24 cellular contexts compared by ENCODE assay signal in the genomic region with DNA sequence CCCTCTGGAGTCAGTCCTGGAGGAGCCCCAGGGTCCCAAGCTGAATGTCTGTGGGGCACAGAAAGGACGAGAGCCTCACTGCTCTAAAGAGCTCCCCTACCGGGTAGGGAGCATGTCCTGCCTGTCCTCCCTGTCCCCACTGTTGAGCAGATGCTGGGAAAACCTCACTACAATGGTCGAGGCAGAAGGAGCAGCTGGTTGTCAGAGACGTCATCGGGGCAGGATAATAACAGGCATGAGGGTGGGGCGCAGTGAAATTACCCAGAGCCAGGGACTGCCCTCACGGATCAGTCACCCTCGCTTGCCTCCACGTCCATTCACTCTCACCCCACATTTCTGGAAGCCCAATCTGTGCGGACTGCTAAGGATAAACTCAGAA. TPM values are rescaled to one million over a fixed set of nuclear protein-coding genes. Genes with fewer than 3 reads are reported as not detected.
DNase-seq lines count a peak whose midpoint lies in the region; ATAC-seq and TF ChIP-seq lines count a peak whose summit lies in the region.
"Had no signal": no experiment of that assay in that cellular context is flagged by ENCODE, and none has a peak within 500 bp of the region (broad histone marks: within the 10 kb centered on the region; RNA-seq: fewer than 3 reads in every experiment).

No MANE protein-coding gene starts in this region.

- peaks cover 19% of the 10 kb centered on the region for H3K27me3 Mint-ChIP-seq in T-helper 17 cell
- peaks cover 7% of the 10 kb centered on the region for H3K27me3 Mint-ChIP-seq in CD8-positive, alpha-beta T cell (ENCODE audit: low read depth)
- H3K27me3 Mint-ChIP-seq: activated T-cell treated with anti-CD3 and anti-CD28 coated beads, Interleukin-2, amount 50 U/mL, for 24 hours had no signal

- peak overlapping the region; percentile 86 to 90 for H3K27ac ChIP-seq in mucosa of rectum (ENCODE audit: low read depth in 2 of 2, low read length in 2 of 2)
- no peak overlapping the region for H3K27ac ChIP-seq in CD8-positive, alpha-beta T cell (ENCODE audit: low read depth, low read length)

- ATAC-seq in T-helper 17 cell (no peak), HG03565 (IDR thresholded peaks at IDR 0.05; ENCODE audit: unreplicated experiment) (no peak)
- no peak for ATAC-seq in CD8-positive, alpha-beta T cell
- ATAC-seq: natural killer cell, WTC11 had no signal

- H3K9me3 ChIP-seq in T-helper 17 cell (ENCODE audit: control insufficient read depth, low read length, poor library complexity, severe bottlenecking) = no peaks in the 10 kb centered on the region
- no peaks in the 10 kb centered on the region for H3K9me3 ChIP-seq in mucosa of rectum (ENCODE audit: control insufficient read depth in 2 of 2, low read length in 2 of 2)
- no peaks in the 10 kb centered on the region for H3K9me3 ChIP-seq in CD8-positive, alpha-beta T cell (ENCODE audit: low read length)

- intact Hi-C loops in CD8-positive, alpha-beta T cell (cut with DNase I, micrococcal nuclease) = no loop called here

- H3K9ac ChIP-seq in mucosa of rectum (ENCODE audit: low read depth in 1 of 2, low read length in 2 of 2) = peak overlapping the region; percentile 52 to 68

- POLR2A ChIA-PET in CD8-positive, alpha-beta T cell (lab: Charles Lee) = interaction anchor here (0.6 kb wide), 1 partner anchor 65 kb away, joined by 4 read pairs; no protein-coding TSS in a partner anchor

- H3K36me3 Mint-ChIP-seq in T-helper 17 cell (ENCODE audit: low read depth) = no peaks in the 10 kb centered on the region
- H3K36me3 Mint-ChIP-seq in CD8-positive, alpha-beta T cell = no peaks in the 10 kb centered on the region
- H3K36me3 Mint-ChIP-seq: activated naive CD4-positive, alpha-beta T cell treated with anti-CD3 and anti-CD28 coated beads, Interleukin-2, amount 10 ng/mL, durations not matched to agents 7 days and 5 days; natural killer cell; type B pancreatic cell; WTC11 had no signal

- H3K27ac Mint-ChIP-seq in T-helper 17 cell = no peak overlapping the region
- no peak overlapping the region for H3K27ac Mint-ChIP-seq in CD8-positive, alpha-beta T cell
- H3K27ac Mint-ChIP-seq: activated T-cell treated with anti-CD3 and anti-CD28 coated beads, Interleukin-2, amount 50 U/mL, for 24 hours; endodermal cell; natural killer cell; WTC11 had no signal

- no peaks in the 10 kb centered on the region for H3K9me3 Mint-ChIP-seq in CD8-positive, alpha-beta T cell
- H3K9me3 Mint-ChIP-seq: activated CD4-positive, alpha-beta memory T cell treated with anti-CD3 and anti-CD28 coated beads, Interleukin-2, amount 10 ng/mL, durations not matched to agents 7 days and 5 days; activated naive CD4-positive, alpha-beta T cell treated with anti-CD3 and anti-CD28 coated beads, Interleukin-2, amount 10 ng/mL, durations not matched to agents 7 days and 5 days; activated T-cell treated with anti-CD3 and anti-CD28 coated beads, Interleukin-2, amount 50 U/mL, for 24 hours; endodermal cell; natural killer cell; stimulated activated naive CD8-positive, alpha-beta T cell treated with anti-CD3 and anti-CD28 coated beads, Interleukin-15, amount 100 ng/mL, for 72 hours; T-helper 2 cell treated with Interferon-gamma antibody and Interleukin-4, amounts not matched to agents 5 μg/mL and 100 μg/mL, for 36 hours; type B pancreatic cell; WTC11 had no signal

- TF ChIP-seq CTCF in CD8-positive, alpha-beta T cell (IDR thresholded peaks at IDR 0.05) = no peak

- DNase-seq in COLO668 (lab: John Stamatoyannopoulos, UW; ENCODE audit: unreplicated experiment) = peak; percentile 15
- DNase-seq in H7 = peak; percentile 26
- no peak for DNase-seq in T-helper 17 cell
- no peak for DNase-seq in CD8-positive, alpha-beta T cell
- DNase-seq in Kasumi-1 (lab: John Stamatoyannopoulos, UW) = no peak
- DNase-seq: activated T-cell treated with anti-CD3 and anti-CD28 coated beads, Interleukin-2, amount 50 U/mL, for 24 hours; AML-193; cerebellar nuclear complex; endodermal cell; natural killer cell; SIG-M5; stimulated activated CD4-positive, alpha-beta T cell treated with anti-CD3 and anti-CD28 coated beads, Interleukin-2, amount 100 ng/mL, for 24 hours; stimulated activated naive CD8-positive, alpha-beta T cell treated with anti-CD3 and anti-CD28 coated beads, Interleukin-15, amount 100 ng/mL, for 72 hours had no signal

- no peak overlapping the region for H3K4me3 ChIP-seq in H7 (ENCODE audit: insufficient read depth, low read depth, low read length)
- H3K4me3 ChIP-seq in mucosa of rectum (ENCODE audit: low read length in 2 of 2) = peak overlapping the region; percentile 58 to 64
- H3K4me3 ChIP-seq in CD8-positive, alpha-beta T cell (ENCODE audit: low read depth, low read length) = no peak overlapping the region

- H3K36me3 ChIP-seq in H7 (replicated peaks; ENCODE audit: control insufficient read depth, insufficient read depth, low read length) (no peaks in the 10 kb centered on the region), mucosa of rectum (ENCODE audit: control insufficient read depth in 2 of 2, insufficient read depth in 2 of 2, low read length in 2 of 2) (no peaks in the 10 kb centered on the region)
- H3K36me3 ChIP-seq in CD8-positive, alpha-beta T cell (ENCODE audit: insufficient read depth, low read length) = no peaks in the 10 kb centered on the region

- CTCF ChIA-PET in CD8-positive, alpha-beta T cell (lab: Charles Lee) = no interaction called here

- peaks cover 8% of the 10 kb centered on the region for H3K4me1 Mint-ChIP-seq in T-helper 17 cell
- peaks cover 5% of the 10 kb centered on the region for H3K4me1 Mint-ChIP-seq in CD8-positive, alpha-beta T cell (ENCODE audit: low read depth)
- H3K4me1 Mint-ChIP-seq: endodermal cell, natural killer cell, WTC11 had no signal

- H3K27me3 ChIP-seq in H7 (ENCODE audit: control insufficient read depth, insufficient read depth, low read length) (no peaks in the 10 kb centered on the region; the same call in 1 of the 2 replicates), mucosa of rectum (ENCODE audit: control insufficient read depth in 2 of 2, insufficient read depth in 2 of 2, low read length in 2 of 2) (no peaks in the 10 kb centered on the region)
- H3K27me3 ChIP-seq in CD8-positive, alpha-beta T cell (ENCODE audit: insufficient read depth, low read length) = no peaks in the 10 kb centered on the region

- peaks cover 12 to 15% of the 10 kb centered on the region in 2 donors for H3K4me1 ChIP-seq in mucosa of rectum (ENCODE audit: control insufficient read depth in 2 of 2, insufficient read depth in 2 of 2, low read length in 2 of 2)
- H3K4me1 ChIP-seq in CD8-positive, alpha-beta T cell (ENCODE audit: insufficient read depth, low read length) = no peaks in the 10 kb centered on the region

- peak overlapping the region; percentile 45 for H3K4me3 Mint-ChIP-seq in T-helper 17 cell
- no peak overlapping the region for H3K4me3 Mint-ChIP-seq in CD8-positive, alpha-beta T cell
- H3K4me3 Mint-ChIP-seq: activated CD4-positive, alpha-beta memory T cell treated with anti-CD3 and anti-CD28 coated beads, Interleukin-2, amount 10 ng/mL, durations not matched to agents 7 days and 5 days; activated naive CD4-positive, alpha-beta T cell treated with anti-CD3 and anti-CD28 coated beads, Interleukin-2, amount 10 ng/mL, durations not matched to agents 7 days and 5 days; activated T-cell treated with anti-CD3 and anti-CD28 coated beads, Interleukin-2, amount 50 U/mL, for 24 hours; endodermal cell; natural killer cell; stimulated activated naive CD8-positive, alpha-beta T cell treated with anti-CD3 and anti-CD28 coated beads, Interleukin-15, amount 100 ng/mL, for 72 hours; WTC11 had no signal

RNA-seq across cellular contexts. Expression of gene TM4SF5, which starts 0.5 kb away (rescaled TPM):
- total RNA-seq in H7 (2014; rRNA removed; shearing (Covaris generic)) = not detected in 2 replicates
- not detected for total RNA-seq in T-helper 17 cell
- total RNA-seq in CD8-positive, alpha-beta T cell = not detected
- total RNA-seq: aorta, endodermal cell, HT1080, LHCN-M2, mammary epithelial cell, natural killer cell, WTC11 had no signal

RNA-seq across cellular contexts. Expression of gene VMO1, which starts 13.9 kb away (rescaled TPM):
- not detected in 2 replicates for total RNA-seq in H7 (2014; rRNA removed; shearing (Covaris generic))
- total RNA-seq in T-helper 17 cell = not detected
- total RNA-seq in CD8-positive, alpha-beta T cell = not detected
- total RNA-seq: HT1080 had no signal

RNA-seq across cellular contexts. Expression of gene GLTPD2, which starts 16.5 kb away (rescaled TPM):
- not detected in 2 replicates for total RNA-seq in H7 (2014; rRNA removed; shearing (Covaris generic))
- total RNA-seq in T-helper 17 cell = under 1 TPM in 1 of 2 donors, not detected in 1; 0.34 TPM
- under 1 TPM in 1 of 2 experiments, not detected in 1; 0.33 TPM for total RNA-seq in CD8-positive, alpha-beta T cell
- total RNA-seq: activated CD4-positive, alpha-beta memory T cell treated with anti-CD3 and anti-CD28 coated beads, Interleukin-2, amount 10 ng/mL, durations not matched to agents 7 days and 5 days; aorta; HT1080; LHCN-M2; mammary epithelial cell; natural killer cell; WTC11 had no signal

RNA-seq across cellular contexts. Expression of gene PSMB6, which starts 23.7 kb away (rescaled TPM):
- total RNA-seq in H7 (2014; rRNA removed; shearing (Covaris generic)) = 348 and 395 TPM in 2 replicates
- 10 to 100 TPM; 54.3 to 59.7 TPM for total RNA-seq in T-helper 17 cell
- 10 to 100 TPM; 54.9 to 62.6 TPM for total RNA-seq in CD8-positive, alpha-beta T cell

Comparison
In these comparisons a context has a peak if more than half of its experiments do, and no peak if none do; other contexts are left out.
1. DNase-seq: peak in COLO668 (single experiment) and H7 (single experiment); none in T-helper 17 cell (0 of 3), CD8-positive, alpha-beta T cell (0 of 7) and Kasumi-1 (0 of 2).
2. H3K4me3 ChIP-seq: peak in mucosa of rectum (2 of 2); none in H7 (single experiment) and CD8-positive, alpha-beta T cell (single experiment).